Comparison of ENCODE assay signal across 10 cellular contexts in the genomic region with DNA sequence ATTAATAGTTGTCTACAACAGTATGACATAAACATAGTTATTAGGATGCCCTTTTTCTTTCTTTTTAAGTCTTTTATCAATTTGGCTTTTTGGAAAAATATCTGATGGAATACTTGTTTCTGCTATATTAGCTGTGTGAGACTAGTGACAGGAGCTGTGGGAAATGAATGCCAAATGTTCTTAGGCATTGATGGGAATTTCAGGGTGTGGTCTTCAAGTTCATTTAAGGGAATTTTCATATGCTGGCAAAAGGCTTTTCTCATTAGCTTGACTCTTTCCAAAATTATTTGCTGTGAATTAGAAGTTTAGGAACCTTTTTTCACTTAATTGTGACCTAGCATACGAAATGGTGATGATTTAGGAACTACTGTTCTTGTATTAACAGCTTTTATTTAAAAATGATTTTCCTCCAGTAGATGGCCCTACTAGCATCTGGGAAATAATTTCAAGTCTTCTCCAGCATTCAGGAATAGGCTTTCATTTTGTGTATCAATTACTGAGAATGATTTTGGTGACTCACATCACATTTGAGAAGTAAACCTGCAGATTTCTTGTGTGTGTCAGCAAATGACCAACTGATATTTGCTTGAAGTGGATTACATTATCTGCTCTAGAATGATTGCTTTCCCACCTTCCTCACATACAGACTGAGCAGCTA.
A peak's percentile ranks its signal among the peaks of the same experiment; 100 is the strongest.
DNase-seq lines count a peak whose midpoint lies in the region; ATAC-seq and TF ChIP-seq lines count a peak whose summit lies in the region.
"Had no signal": no experiment of that assay in that cellular context is flagged by ENCODE, and none has a peak within 500 bp of the region (broad histone marks: within the 10 kb centered on the region; RNA-seq: fewer than 3 reads in every experiment).

No MANE protein-coding gene starts in this region.

- H3K4me1 Mint-ChIP-seq in nephron progenitor cell = no peaks in the 10 kb centered on the region
- no peaks in the 10 kb centered on the region for H3K4me1 Mint-ChIP-seq in activated T-cell treated with anti-CD3 and anti-CD28 coated beads, Interleukin-2, amount 50 U/mL, for 72 hours (ENCODE audit: low read depth)
- H3K4me1 Mint-ChIP-seq: central memory CD8-positive, alpha-beta T cell had no signal

- H3K36me3 Mint-ChIP-seq in nephron progenitor cell (ENCODE audit: low read depth) = peaks cover 87% of the 10 kb centered on the region
- peaks cover 8 to 22% of the 10 kb centered on the region in 2 donors for H3K36me3 Mint-ChIP-seq in activated T-cell treated with anti-CD3 and anti-CD28 coated beads, Interleukin-2, amount 50 U/mL, for 72 hours (ENCODE audit: insufficient read depth in 2 of 2)

- H3K27ac Mint-ChIP-seq in nephron progenitor cell = peak overlapping the region; percentile 86
- no peak overlapping the region for H3K27ac Mint-ChIP-seq in activated T-cell treated with anti-CD3 and anti-CD28 coated beads, Interleukin-2, amount 50 U/mL, for 72 hours

- no peak for ATAC-seq in activated T-cell treated with anti-CD3 and anti-CD28 coated beads, Interleukin-2, amount 50 U/mL, for 72 hours (replicated peaks in 1 of 2)

- H3K27me3 Mint-ChIP-seq in nephron progenitor cell (ENCODE audit: low read depth, poor library complexity) = peaks cover 4% of the 10 kb centered on the region
- H3K27me3 Mint-ChIP-seq in activated T-cell treated with anti-CD3 and anti-CD28 coated beads, Interleukin-2, amount 50 U/mL, for 72 hours (ENCODE audit: low read depth) = no peaks in the 10 kb centered on the region
- H3K27me3 Mint-ChIP-seq: central memory CD8-positive, alpha-beta T cell had no signal

- H3K4me3 Mint-ChIP-seq in nephron progenitor cell = no peak overlapping the region
- H3K4me3 Mint-ChIP-seq in activated T-cell treated with anti-CD3 and anti-CD28 coated beads, Interleukin-2, amount 50 U/mL, for 72 hours = no peak overlapping the region
- H3K4me3 Mint-ChIP-seq: central memory CD8-positive, alpha-beta T cell had no signal

- no peaks in the 10 kb centered on the region for H3K9me3 Mint-ChIP-seq in nephron progenitor cell
- no peaks in the 10 kb centered on the region for H3K9me3 Mint-ChIP-seq in activated T-cell treated with anti-CD3 and anti-CD28 coated beads, Interleukin-2, amount 50 U/mL, for 72 hours
- H3K9me3 Mint-ChIP-seq: central memory CD8-positive, alpha-beta T cell had no signal

- TF ChIP-seq CTCF in cardiac fibroblast (IDR thresholded peaks at IDR 0.05; ENCODE audit: low read depth, low read length) (no peak), nephron progenitor cell (IDR thresholded peaks at IDR 0.05) (no peak)

- DNase-seq in DMS53 (lab: John Stamatoyannopoulos, UW) (peak; percentile 30), LHCN-M2 (ENCODE audit: low read depth) (peak; percentile 46), cardiac fibroblast (ENCODE audit: low read depth in 2 of 2) (peak; percentile 13 to 36), nephron progenitor cell (no peak), GDM1 (lab: John Stamatoyannopoulos, UW) (no peak), NCI-H524 treated with DMSO at 0.1 percent for 48 hours (lab: John Stamatoyannopoulos, UW) (no peak)
- no peak for DNase-seq in activated T-cell treated with anti-CD3 and anti-CD28 coated beads, Interleukin-2, amount 50 U/mL, for 72 hours
- DNase-seq: activated T-cell treated with anti-CD3 and anti-CD28 coated beads, Interleukin-2, amount 50 U/mL, for 1 hour; stimulated activated naive CD4-positive, alpha-beta T cell had no signal

- H3K4me3 ChIP-seq in cardiac fibroblast (replicated peaks in 1 of 2; ENCODE audit: low read depth in 2 of 2, low read length in 2 of 2) = no peak overlapping the region

Comparison
In these comparisons a context has a peak if more than half of its experiments do, and no peak if none do; other contexts are left out.
1. DNase-seq: peak in DMS53 (single experiment), LHCN-M2 (single experiment) and cardiac fibroblast (2 of 2); none in nephron progenitor cell (single experiment), GDM1 (single experiment), activated T-cell treated with anti-CD3 and anti-CD28 coated beads, Interleukin-2, amount 50 U/mL, for 72 hours (0 of 2) and NCI-H524 treated with DMSO at 0.1 percent for 48 hours (single experiment).